Comparison of ENCODE assay signal across 10 cellular contexts in genomic region chr1:242197907-242198306, GRCh38.
"Had no signal": no experiment of that assay in that cellular context is flagged by ENCODE, and none has a peak within 500 bp of the region (broad histone marks: within the 10 kb centered on the region; RNA-seq: fewer than 3 reads in every experiment).

No MANE protein-coding gene starts in this region.

- H3K36me3 ChIP-seq: HAP-1 had no signal

- H3K9ac ChIP-seq: KMS-11 had no signal

- H3K9me3 ChIP-seq: HAP-1 had no signal

- H3K27ac ChIP-seq: KMS-11 had no signal

- ATAC-seq: GM23338, HCT116 had no signal

- DNase-seq: H7, HFFc6, IMR-90, KBM-7 had no signal

- H3K4me3 ChIP-seq: GM23338, HAP-1 had no signal

- H2AFZ ChIP-seq: GM23338 had no signal

- H3K4me2 ChIP-seq: GM23338, KMS-11 had no signal

- FAIRE-seq: H1, HTR-8/SVneo had no signal
